1 cellular context compared by ENCODE assay signal in genomic region chr2:112345030-112346027, GRCh38.
TF ChIP-seq lines count a peak whose summit lies in the region.

No MANE protein-coding gene starts in this region.

TF ChIP-seq in HepG2, 621 proteins besides CTCF, POLR2A, EP300 and RAD21 (continued from another document):
- TF ChIP-seq MLXIP (CRISPR knock-in tag; IDR thresholded peaks at IDR 0.05; ENCODE audit: borderline replicate concordance) = no peak
- TF ChIP-seq SOX6 (IDR thresholded peaks at IDR 0.05) = no peak
- no peak for TF ChIP-seq SOX6 (CRISPR knock-in tag; IDR thresholded peaks at IDR 0.05)
- TF ChIP-seq ZFX (CRISPR knock-in tag; IDR thresholded peaks at IDR 0.05; ENCODE audit: low read depth) = no peak
- TF ChIP-seq CSRNP1 (CRISPR knock-in tag; IDR thresholded peaks at IDR 0.05) = peak; percentile 52; the same call in 1 of the 2 replicates
- TF ChIP-seq ZMYM3 (CRISPR knock-in tag; IDR thresholded peaks at IDR 0.05) = peak; percentile 56; the same call in 1 of the 2 replicates
- no peak for TF ChIP-seq TARDBP (CRISPR knock-in tag; IDR thresholded peaks at IDR 0.05)
- no peak for TF ChIP-seq ZNF512 (CRISPR knock-in tag; IDR thresholded peaks at IDR 0.05)
- no peak for TF ChIP-seq ATF1 (CRISPR knock-in tag; IDR thresholded peaks at IDR 0.05)
- TF ChIP-seq HIVEP1 (CRISPR knock-in tag; IDR thresholded peaks at IDR 0.05) = 0 out of 2 replicates have a peak, but pooled peaks have one; percentile 28
- no peak for TF ChIP-seq ESRRA (CRISPR knock-in tag; IDR thresholded peaks at IDR 0.05; ENCODE audit: low read depth)
- TF ChIP-seq NFE2L2 (IDR thresholded peaks at IDR 0.05; ENCODE audit: low read length) = no peak
- TF ChIP-seq TCF7L2 (IDR thresholded peaks at IDR 0.05; ENCODE audit: low read depth, low read length) = no peak
- TF ChIP-seq, protein P1, sequence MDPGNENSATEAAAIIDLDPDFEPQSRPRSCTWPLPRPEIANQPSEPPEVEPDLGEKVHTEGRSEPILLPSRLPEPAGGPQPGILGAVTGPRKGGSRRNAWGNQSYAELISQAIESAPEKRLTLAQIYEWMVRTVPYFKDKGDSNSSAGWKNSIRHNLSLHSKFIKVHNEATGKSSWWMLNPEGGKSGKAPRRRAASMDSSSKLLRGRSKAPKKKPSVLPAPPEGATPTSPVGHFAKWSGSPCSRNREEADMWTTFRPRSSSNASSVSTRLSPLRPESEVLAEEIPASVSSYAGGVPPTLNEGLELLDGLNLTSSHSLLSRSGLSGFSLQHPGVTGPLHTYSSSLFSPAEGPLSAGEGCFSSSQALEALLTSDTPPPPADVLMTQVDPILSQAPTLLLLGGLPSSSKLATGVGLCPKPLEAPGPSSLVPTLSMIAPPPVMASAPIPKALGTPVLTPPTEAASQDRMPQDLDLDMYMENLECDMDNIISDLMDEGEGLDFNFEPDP (CRISPR knock-in tag; conservative IDR thresholded peaks at IDR 0.05) = no peak
- 0 out of 2 replicates have a peak, but pooled peaks have one; percentile 37 for TF ChIP-seq TMF1 (CRISPR knock-in tag; IDR thresholded peaks at IDR 0.05; ENCODE audit: low read depth)
- TF ChIP-seq ZNF879 (CRISPR knock-in tag; IDR thresholded peaks at IDR 0.05) = no peak
- TF ChIP-seq ZNF263 (CRISPR knock-in tag; IDR thresholded peaks at IDR 0.05) = peak; percentile 98
- no peak for TF ChIP-seq ZSCAN31 (CRISPR knock-in tag; IDR thresholded peaks at IDR 0.05; ENCODE audit: low read depth)
- no peak for TF ChIP-seq ZNF235 (CRISPR knock-in tag; IDR thresholded peaks at IDR 0.05; ENCODE audit: borderline replicate concordance)
- no peak for TF ChIP-seq ZNF281 (CRISPR knock-in tag; IDR thresholded peaks at IDR 0.05; ENCODE audit: borderline replicate concordance)
- TF ChIP-seq SAP130 (CRISPR knock-in tag; IDR thresholded peaks at IDR 0.05; ENCODE audit: low read depth) = 0 out of 2 replicates have a peak, but pooled peaks have one; percentile 7
- no peak for TF ChIP-seq CCAR2 (optimal IDR thresholded peaks at IDR 0.05; ENCODE audit: low read depth, low read length)
- no peak for TF ChIP-seq ZNF577 (CRISPR knock-in tag; IDR thresholded peaks at IDR 0.05; ENCODE audit: borderline replicate concordance, low read depth)
- TF ChIP-seq NR2F1 (CRISPR knock-in tag; IDR thresholded peaks at IDR 0.05) = no peak
- TF ChIP-seq MIER3 (CRISPR knock-in tag; IDR thresholded peaks at IDR 0.05; ENCODE audit: borderline replicate concordance) = no peak
- TF ChIP-seq HMGA1 (CRISPR knock-in tag; conservative IDR thresholded peaks at IDR 0.05) = no peak
- peak; percentile 50; the same call in 1 of the 2 replicates for TF ChIP-seq ATF2 (CRISPR knock-in tag; IDR thresholded peaks at IDR 0.05)
- no peak for TF ChIP-seq ZBTB3 (CRISPR knock-in tag; IDR thresholded peaks at IDR 0.05; ENCODE audit: borderline replicate concordance, low read depth)
